ENCODE assay signal across 15 cellular contexts in genomic region chr1:201964266-201964665, GRCh38. TPM values are rescaled to one million over a fixed set of nuclear protein-coding genes. Genes with fewer than 3 reads are reported as not detected.
"Had no signal": no experiment of that assay in that cellular context is flagged by ENCODE, and none has a peak within 500 bp of the region (broad histone marks: within the 10 kb centered on the region; RNA-seq: fewer than 3 reads in every experiment).

No MANE protein-coding gene starts in this region.

- DNase-seq: activated CD4-positive, alpha-beta T cell treated with anti-CD3 and anti-CD28 coated beads for 36 hours; activated CD8-positive, alpha-beta memory T cell treated with anti-CD3 and anti-CD28 coated beads, Interleukin-2, amount 50 U/mL, for 48 hours; activated CD8-positive, alpha-beta T cell treated with anti-CD3 and anti-CD28 coated beads for 36 hours; activated naive CD4-positive, alpha-beta T cell; body of pancreas; dermis blood vessel endothelial cell; glutamatergic neuron; left cardiac atrium; lower lobe of right lung; midbrain; naive B cell; small intestine; T-cell; tibial artery had no signal

- H3K9me3 ChIP-seq: body of pancreas, lower lobe of right lung, tibial artery had no signal

- H3K27ac ChIP-seq: body of pancreas, lower lobe of right lung, tibial artery, VCaP had no signal

- H3K27me3 ChIP-seq: body of pancreas, tibial artery had no signal

- H3K4me1 ChIP-seq: body of pancreas, lower lobe of right lung had no signal

- H3K4me3 ChIP-seq: body of pancreas, lower lobe of right lung, tibial artery had no signal

RNA-seq across cellular contexts. Expression of gene LMOD1, which starts 17.9 kb away (rescaled TPM):
- total RNA-seq: activated CD4-positive, alpha-beta T cell treated with anti-CD3 and anti-CD28 coated beads for 36 hours; activated CD8-positive, alpha-beta T cell treated with anti-CD3 and anti-CD28 coated beads for 36 hours had no signal
